Comparison of ENCODE assay signal across 10 cellular contexts in the genomic region with DNA sequence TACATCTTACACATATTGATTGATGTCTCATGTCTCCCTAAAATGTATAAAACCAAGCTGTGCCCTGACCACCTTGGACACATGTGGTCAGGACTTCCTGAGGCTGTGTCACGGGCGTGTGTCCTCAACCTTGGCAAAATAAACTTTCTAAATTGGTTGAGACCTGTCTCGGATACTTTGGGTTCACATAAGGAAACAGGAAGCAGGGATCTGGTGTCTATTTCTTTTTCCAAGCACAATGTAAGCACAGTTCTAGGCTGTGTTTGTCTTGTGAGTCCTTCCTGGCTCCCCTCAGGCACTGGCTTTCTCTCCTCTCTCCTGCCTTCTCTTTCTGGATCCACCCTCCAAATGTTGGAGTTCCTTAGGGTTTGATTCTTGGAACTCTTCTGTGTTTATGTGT. TPM values are rescaled to one million over a fixed set of nuclear protein-coding genes. Genes with fewer than 3 reads are reported as not detected.
DNase-seq lines count a peak whose midpoint lies in the region; ATAC-seq and TF ChIP-seq lines count a peak whose summit lies in the region.
"Had no signal": no experiment of that assay in that cellular context is flagged by ENCODE, and none has a peak within 500 bp of the region (broad histone marks: within the 10 kb centered on the region; RNA-seq: fewer than 3 reads in every experiment).

No MANE protein-coding gene starts in this region.

- DNase-seq in Calu3 (peak; percentile 23), PC-9 (no peak), breast epithelium (ENCODE audit: low spot score in 2 of 2) (no peak), natural killer cell (no peak), GM23248 (no peak), HT-29 (ENCODE audit: low spot score) (no peak)
- DNase-seq: lower lobe of right lung, NCI-H1417 treated with DMSO at 0.1 percent for 48 hours had no signal

- H3F3A ChIP-seq in PC-9 (ENCODE audit: insufficient read depth, low read depth), result peaks cover 27% of the 10 kb centered on the region
- H3F3A ChIP-seq in GM23248 (ENCODE audit: insufficient read depth), result peaks cover 3% of the 10 kb centered on the region; the same call in 1 of the 2 replicates

- H3K27ac Mint-ChIP-seq in Calu3 (ENCODE audit: unreplicated experiment), result peak overlapping the region; percentile 46
- peak overlapping the region; percentile 60 to 73 for H3K27ac Mint-ChIP-seq in natural killer cell

- WGBS in GM23248 (ENCODE audit: low coverage in 1 of 2, low lambda C conversion rate in 2 of 2, missing lambda C conversion rate in 2 of 2), 2 experiments, result 63 to 68% methylated on average over 3 of the region's 3 CpGs

- no peaks in the 10 kb centered on the region for H3K36me3 ChIP-seq in PC-9 (ENCODE audit: low read depth)
- no peaks in the 10 kb centered on the region for H3K36me3 ChIP-seq in breast epithelium
- H3K36me3 ChIP-seq in GM23248 (ENCODE audit: low read depth), result no peaks in the 10 kb centered on the region

- POLR2A ChIA-PET in PC-9 (lab: Charles Lee; ENCODE audit: unreplicated experiment), result interaction anchor here (0.9 kb wide), 1 partner anchor 27 kb away, joined by 4 read pairs; a partner anchor contains a TSS

- no peaks in the 10 kb centered on the region for H4K20me1 ChIP-seq in PC-9 (ENCODE audit: insufficient read depth)
- no peaks in the 10 kb centered on the region for H4K20me1 ChIP-seq in GM23248 (ENCODE audit: insufficient read depth)

- TF ChIP-seq POLR2A in breast epithelium (IDR thresholded peaks at IDR 0.05) (no peak), GM18505 (IDR thresholded peaks at IDR 0.05; ENCODE audit: borderline replicate concordance, extremely low read depth, insufficient read depth, insufficient read length) (no peak)

- no peak overlapping the region for H3K4me2 ChIP-seq in PC-9
- H3K4me2 ChIP-seq in GM23248 (ENCODE audit: unreplicated experiment), result no peak overlapping the region

- H3K27ac ChIP-seq in PC-9, result peak overlapping the region; percentile 90
- peak overlapping the region; percentile 62 to 73 for H3K27ac ChIP-seq in breast epithelium
- no peak overlapping the region for H3K27ac ChIP-seq in GM23248
- H3K27ac ChIP-seq: lower lobe of right lung had no signal

- H3K36me3 Mint-ChIP-seq in Calu3 (ENCODE audit: insufficient read depth, unreplicated experiment) (peaks cover 33% of the 10 kb centered on the region), natural killer cell (no peaks in the 10 kb centered on the region)

- no peaks in the 10 kb centered on the region for H3K9me2 ChIP-seq in PC-9 (ENCODE audit: insufficient read depth)
- no peaks in the 10 kb centered on the region for H3K9me2 ChIP-seq in GM23248 (ENCODE audit: insufficient read depth)

- H3K9me3 Mint-ChIP-seq in Calu3 (ENCODE audit: low read depth, unreplicated experiment), result no peaks in the 10 kb centered on the region
- no peaks in the 10 kb centered on the region for H3K9me3 Mint-ChIP-seq in natural killer cell

- BruUV-seq in Calu3 (replicated peaks; lab: Mats Ljungman, UMichigan), result no TSS peak
- no TSS peak for BruUV-seq in PC-9 (replicated peaks; lab: Mats Ljungman, UMichigan)

- CTCF ChIA-PET in Calu3 (lab: Charles Lee) (interaction anchor here (0.6 to 1.5 kb wide), 2 partner anchors 25 to 37 kb away, joined by 3 read pairs; no protein-coding TSS in a partner anchor), PC-9 (lab: Charles Lee) (no interaction called here)

- peaks cover 28% of the 10 kb centered on the region for H3K4me1 ChIP-seq in PC-9 (replicated peaks; ENCODE audit: insufficient read depth)
- no peaks in the 10 kb centered on the region for H3K4me1 ChIP-seq in breast epithelium
- 0 out of 2 replicates have a peak, but pooled peaks cover 8% of the 10 kb centered on the region for H3K4me1 ChIP-seq in GM23248 (ENCODE audit: insufficient read depth)

- no peak overlapping the region for H3K4me3 ChIP-seq in PC-9
- no peak overlapping the region for H3K4me3 ChIP-seq in breast epithelium
- no peak overlapping the region for H3K4me3 ChIP-seq in GM23248
- H3K4me3 ChIP-seq: lower lobe of right lung had no signal

- H3K79me2 ChIP-seq in PC-9 (ENCODE audit: low read depth) (no peaks in the 10 kb centered on the region), GM23248 (ENCODE audit: insufficient read depth) (no peaks in the 10 kb centered on the region)

- ATAC-seq in natural killer cell (no peak), GM21619 (IDR thresholded peaks at IDR 0.05; ENCODE audit: unreplicated experiment) (no peak), GM18505 (IDR thresholded peaks at IDR 0.05; ENCODE audit: unreplicated experiment) (no peak)
- ATAC-seq: lower lobe of right lung had no signal

- no peaks in the 10 kb centered on the region for H3K27me3 Mint-ChIP-seq in Calu3 (ENCODE audit: unreplicated experiment)
- H3K27me3 Mint-ChIP-seq in natural killer cell (ENCODE audit: low read depth in 2 of 2), result no peaks in the 10 kb centered on the region

- H3K4me1 Mint-ChIP-seq in Calu3 (ENCODE audit: low read depth, unreplicated experiment) (peaks cover 33% of the 10 kb centered on the region), natural killer cell (peaks cover 29 to 41% of the 10 kb centered on the region in 2 donors)

- no peak for TF ChIP-seq CTCF in Calu3 (IDR thresholded peaks at IDR 0.05; ENCODE audit: unreplicated experiment)
- TF ChIP-seq CTCF in PC-9 (conservative IDR thresholded peaks at IDR 0.05), result no peak
- TF ChIP-seq CTCF in breast epithelium (IDR thresholded peaks at IDR 0.05), result no peak
- TF ChIP-seq CTCF in natural killer cell (IDR thresholded peaks at IDR 0.05), result no peak

- H3K4me3 Mint-ChIP-seq in Calu3 (ENCODE audit: low read depth, unreplicated experiment) (no peak overlapping the region), natural killer cell (peak overlapping the region; percentile 10)

- intact Hi-C loops in Calu3 (cut with micrococcal nuclease; ENCODE audit: unreplicated experiment) (no loop called here), PC-9 (cut with micrococcal nuclease; ENCODE audit: unreplicated experiment) (loop anchor here (5.0 kb wide), 1 partner anchor 36 kb away; no protein-coding TSS in a partner anchor), breast epithelium (cut with DNase I; ENCODE audit: low total_unique reads) (no loop called here), natural killer cell (cut with micrococcal nuclease) (loop anchor here (10.0 kb wide), 1 partner anchor 46 kb away; a partner anchor contains a TSS)

- H3K9me3 ChIP-seq in PC-9 (ENCODE audit: insufficient read depth, low read depth) (no peaks in the 10 kb centered on the region), breast epithelium (no peaks in the 10 kb centered on the region), GM23248 (ENCODE audit: low read depth) (no peaks in the 10 kb centered on the region)
- H3K9me3 ChIP-seq: lower lobe of right lung had no signal

- no peaks in the 10 kb centered on the region for H3K27me3 ChIP-seq in PC-9 (ENCODE audit: insufficient read depth, low read depth)
- no peaks in the 10 kb centered on the region for H3K27me3 ChIP-seq in breast epithelium
- H3K27me3 ChIP-seq in GM23248 (replicated peaks; ENCODE audit: insufficient read depth), result no peaks in the 10 kb centered on the region

- H2AFZ ChIP-seq in PC-9 (no peak overlapping the region), GM23248 (no peak overlapping the region)

- H3K9ac ChIP-seq in GM23248, result no peak overlapping the region

- in situ Hi-C loops in GM23248 (cut with MboI), result no loop called here

RNA-seq across cellular contexts. Expression of a gene that starts 27.6 kb away (rescaled TPM):
- 1,364 and 1,652 TPM in 2 replicates for total RNA-seq in Calu3 (2022)
- 1,968 and 2,237 TPM in 2 replicates for total RNA-seq in PC-9 (2021)
- total RNA-seq in breast epithelium, result 1,000 to 10,000 TPM; 3,213 to 3,932 (median 3,461) TPM
- 1,000 to 10,000 TPM; 2,606 to 3,166 (median 3,085) TPM for total RNA-seq in natural killer cell
- 2,021 and 2,164 TPM in 2 replicates for total RNA-seq in GM23248 (2014; rRNA removed; shearing (Covaris generic))
- polyA plus RNA-seq in GM23248 (2016; fragmentation: Nextera tagmentation; extraction: Ambion mirVana), result 1,100 and 1,151 TPM in 2 replicates
- 1,597 and 1,598 TPM in 2 replicates for total RNA-seq in HT-29 (2014; rRNA removed; shearing (Covaris generic))

RNA-seq across cellular contexts. Expression of a gene that starts 49.6 kb away (rescaled TPM):
- 16.6 and 18.2 TPM in 2 replicates for total RNA-seq in Calu3 (2022)
- total RNA-seq in PC-9 (2021), result 11.2 and 12.5 TPM in 2 replicates
- 10 to 100 TPM; 11.7 to 20.3 (median 14.4) TPM for total RNA-seq in breast epithelium
- total RNA-seq in natural killer cell, result 10 to 100 TPM; 15.0 to 22.3 (median 22.0) TPM
- 4.3 and 10.2 TPM in 2 replicates for total RNA-seq in GM23248 (2014; rRNA removed; shearing (Covaris generic))
- 4.3 and 4.5 TPM in 2 replicates for polyA plus RNA-seq in GM23248 (2016; fragmentation: Nextera tagmentation; extraction: Ambion mirVana)
- 1.1 and 4.1 TPM in 2 replicates for total RNA-seq in HT-29 (2014; rRNA removed; shearing (Covaris generic))

Comparison
In these comparisons a context has a peak if more than half of its experiments do, and no peak if none do; other contexts are left out.
1. intact Hi-C loops: an anchor here in PC-9 (5.0 kb wide) and natural killer cell (10.0 kb wide); none called in Calu3 and breast epithelium.